In genomic region chr11:47373876-47374820, GRCh38 we compare ENCODE assay signal across 9 cellular contexts. TPM values are rescaled to one million over a fixed set of nuclear protein-coding genes. Genes with fewer than 3 reads are reported as not detected.
DNase-seq lines count a peak whose midpoint lies in the region; ATAC-seq and TF ChIP-seq lines count a peak whose summit lies in the region.
"Had no signal": no experiment of that assay in that cellular context is flagged by ENCODE, and none has a peak within 500 bp of the region (broad histone marks: within the 10 kb centered on the region; RNA-seq: fewer than 3 reads in every experiment).

No MANE protein-coding gene starts in this region.

- H3K4me3 Mint-ChIP-seq in natural killer cell treated with Interleukin-12 subunit alpha and Interleukin-12 subunit beta and Interleukin-15 and Interleukin-18, amount 100 ng/mL, for 72 hours = peak overlapping the region; percentile 3

- H3K36me3 ChIP-seq in Peyer's patch (no peaks in the 10 kb centered on the region), fibroblast of lung (ENCODE audit: control insufficient read depth, insufficient read depth, low read length) (no peaks in the 10 kb centered on the region)

- DNase-seq in EH (ENCODE audit: low read depth) (peak; percentile 73), HL-60 (ENCODE audit: low read depth in 1 of 2, low spot score in 1 of 2) (peak in 1 of 2 experiments; percentile 83), Peyer's patch (peak; percentile 82 to 93 (median 87)), fibroblast of lung (ENCODE audit: low read depth in 2 of 2) (peak; percentile 54 to 70)
- peak; percentile 91 for DNase-seq in activated T-cell treated with anti-CD3 and anti-CD28 coated beads, Interleukin-2, amount 50 U/mL, for 48 hours
- peak; percentile 88 for DNase-seq in natural killer cell treated with Interleukin-12 subunit alpha and Interleukin-12 subunit beta and Interleukin-15 and Interleukin-18, amount 100 ng/mL, for 72 hours (ENCODE audit: low spot score)
- DNase-seq in stimulated activated naive CD4-positive, alpha-beta T cell (lab: John Stamatoyannopoulos, UW) = peak; percentile 62 to 87 (median 78)

- no peaks in the 10 kb centered on the region for H4K20me1 ChIP-seq in fibroblast of lung (ENCODE audit: control insufficient read depth, extremely low read depth, insufficient read depth, low read length)

- no peak for TF ChIP-seq POLR2A in Peyer's patch (IDR thresholded peaks at IDR 0.05)

- H3K9ac ChIP-seq in fibroblast of lung (ENCODE audit: insufficient read depth, low read length) = no peak overlapping the region

- H3K9me3 Mint-ChIP-seq in natural killer cell treated with Interleukin-12 subunit alpha and Interleukin-12 subunit beta and Interleukin-15 and Interleukin-18, amount 100 ng/mL, for 72 hours = no peaks in the 10 kb centered on the region

- H3K4me3 ChIP-seq in HL-60 (replicated peaks; ENCODE audit: insufficient read depth, low read length) = peak overlapping the region; percentile 80
- H3K4me3 ChIP-seq in Peyer's patch = no peak overlapping the region
- H3K4me3 ChIP-seq in fibroblast of lung (replicated peaks in 1 of 4; ENCODE audit: control extremely low read depth in 1 of 4, insufficient read depth in 1 of 4, low read depth in 3 of 4, low read length in 4 of 4) = no peak overlapping the region

- H3K4me2 ChIP-seq in fibroblast of lung (ENCODE audit: extremely low read depth, insufficient read depth, low read length) = no peak overlapping the region

- no peaks in the 10 kb centered on the region for H3K27me3 Mint-ChIP-seq in natural killer cell treated with Interleukin-12 subunit alpha and Interleukin-12 subunit beta and Interleukin-15 and Interleukin-18, amount 100 ng/mL, for 72 hours

- no peaks in the 10 kb centered on the region for H3K27me3 ChIP-seq in HL-60 (ENCODE audit: insufficient read depth, poor library complexity, severe bottlenecking)
- H3K27me3 ChIP-seq in Peyer's patch = no peaks in the 10 kb centered on the region
- no peaks in the 10 kb centered on the region for H3K27me3 ChIP-seq in fibroblast of lung (ENCODE audit: control insufficient read depth, insufficient read depth, low read length)

- peaks cover 0 to 13% (median 1%) of the 10 kb centered on the region in 4 donors for H3K4me1 ChIP-seq in Peyer's patch
- H3K4me1 ChIP-seq in fibroblast of lung (ENCODE audit: control insufficient read depth, extremely low read depth, insufficient read depth, low read length) = no peaks in the 10 kb centered on the region

- H3K4me1 Mint-ChIP-seq in natural killer cell treated with Interleukin-12 subunit alpha and Interleukin-12 subunit beta and Interleukin-15 and Interleukin-18, amount 100 ng/mL, for 72 hours (ENCODE audit: low read depth in 2 of 2) = peaks cover 10 to 15% of the 10 kb centered on the region in 2 donors

- peak overlapping the region in 1 of 2 donors; percentile 21 for H3K27ac Mint-ChIP-seq in natural killer cell treated with Interleukin-12 subunit alpha and Interleukin-12 subunit beta and Interleukin-15 and Interleukin-18, amount 100 ng/mL, for 72 hours

- ATAC-seq in natural killer cell treated with Interleukin-12 subunit alpha and Interleukin-12 subunit beta and Interleukin-15 and Interleukin-18, amount 100 ng/mL, for 72 hours = peak; percentile 81 to 86
- ATAC-seq in GM19455 (IDR thresholded peaks at IDR 0.05; ENCODE audit: unreplicated experiment) = no peak

- H3K9me3 ChIP-seq in Peyer's patch (no peaks in the 10 kb centered on the region), fibroblast of lung (ENCODE audit: control insufficient read depth, insufficient read depth, low read depth, low read length) (no peaks in the 10 kb centered on the region)

- H3K79me2 ChIP-seq in fibroblast of lung (ENCODE audit: control insufficient read depth, insufficient read depth, low read length) = no peaks in the 10 kb centered on the region

- peak; percentile 71 for TF ChIP-seq CTCF in HL-60 (IDR thresholded peaks at IDR 0.05; ENCODE audit: insufficient read depth, low read length)
- TF ChIP-seq CTCF in Peyer's patch (IDR thresholded peaks at IDR 0.05) = peak; percentile 85 to 98 (median 88)
- peak; percentile 88 to 92 for TF ChIP-seq CTCF in fibroblast of lung (conservative IDR thresholded peaks at IDR 0.05 in 1 of 2, IDR thresholded peaks at IDR 0.05 in 1 of 2; ENCODE audit: low read depth in 1 of 2, low read length in 2 of 2)

- H3K36me3 Mint-ChIP-seq in natural killer cell treated with Interleukin-12 subunit alpha and Interleukin-12 subunit beta and Interleukin-15 and Interleukin-18, amount 100 ng/mL, for 72 hours = no peaks in the 10 kb centered on the region

- H2AFZ ChIP-seq in fibroblast of lung (ENCODE audit: low read length) = peak overlapping the region; percentile 45

- H3K27ac ChIP-seq in HL-60 (replicated peaks) (peak overlapping the region; percentile 100), Peyer's patch (peak overlapping the region in 1 of 4 donors; percentile 50), fibroblast of lung (ENCODE audit: insufficient read depth, low read length) (no peak overlapping the region)
- H3K27ac ChIP-seq: epithelial cell of prostate had no signal

RNA-seq across cellular contexts. Expression of gene SPI1, which starts 4.2 kb away (rescaled TPM):
- total RNA-seq in Peyer's patch = 10 to 100 TPM in 1 of 4 donors, 1 to 10 TPM in 3; 2.6 to 27.2 (median 7.8) TPM
- not detected in 2 replicates for total RNA-seq in fibroblast of lung
- not detected in 2 replicates for polyA plus RNA-seq in fibroblast of lung
- polyA plus RNA-seq in fibroblast of lung (2012) = not detected in 2 replicates
- not detected in 2 replicates for polyA minus RNA-seq in fibroblast of lung (ENCODE audit: low replicate concordance)
- 1 to 10 TPM; 2.0 to 2.5 TPM for total RNA-seq in natural killer cell treated with Interleukin-12 subunit alpha and Interleukin-12 subunit beta and Interleukin-15 and Interleukin-18, amount 100 ng/mL, for 72 hours

RNA-seq across cellular contexts. Expression of gene MYBPC3, which starts 21.6 kb away (rescaled TPM):
- total RNA-seq in Peyer's patch (not detected), fibroblast of lung (not detected in 2 replicates)
- not detected in 2 replicates for polyA plus RNA-seq in fibroblast of lung
- not detected in 2 replicates for polyA plus RNA-seq in fibroblast of lung (2012)
- not detected in 2 replicates for polyA minus RNA-seq in fibroblast of lung (ENCODE audit: low replicate concordance)
- total RNA-seq in natural killer cell treated with Interleukin-12 subunit alpha and Interleukin-12 subunit beta and Interleukin-15 and Interleukin-18, amount 100 ng/mL, for 72 hours = not detected

RNA-seq across cellular contexts. Expression of gene SLC39A13, which starts 34.2 kb away (rescaled TPM):
- total RNA-seq in Peyer's patch = 10 to 100 TPM; 19.8 to 56.6 (median 39.6) TPM
- total RNA-seq in fibroblast of lung = 46.0 and 62.9 TPM in 2 replicates
- polyA plus RNA-seq in fibroblast of lung = 52.2 and 88.7 TPM in 2 replicates
- polyA plus RNA-seq in fibroblast of lung (2012) = 84.9 and 110 TPM in 2 replicates
- polyA minus RNA-seq in fibroblast of lung (ENCODE audit: low replicate concordance) = 59.6 and 124 TPM in 2 replicates
- total RNA-seq in natural killer cell treated with Interleukin-12 subunit alpha and Interleukin-12 subunit beta and Interleukin-15 and Interleukin-18, amount 100 ng/mL, for 72 hours = 10 to 100 TPM; 20.9 to 31.3 TPM

RNA-seq across cellular contexts. Expression of gene PSMC3, which starts 52.1 kb away (rescaled TPM):
- total RNA-seq in Peyer's patch = 100 to 1,000 TPM in 1 of 4 donors, 10 to 100 TPM in 3; 47.6 to 121 (median 70.9) TPM
- total RNA-seq in fibroblast of lung = 107 and 155 TPM in 2 replicates
- 294 and 353 TPM in 2 replicates for polyA plus RNA-seq in fibroblast of lung
- polyA plus RNA-seq in fibroblast of lung (2012) = 291 and 347 TPM in 2 replicates
- 87.6 and 137 TPM in 2 replicates for polyA minus RNA-seq in fibroblast of lung (ENCODE audit: low replicate concordance)
- total RNA-seq in natural killer cell treated with Interleukin-12 subunit alpha and Interleukin-12 subunit beta and Interleukin-15 and Interleukin-18, amount 100 ng/mL, for 72 hours = 100 to 1,000 TPM; 175 to 216 TPM
